17 cellular contexts compared by ENCODE assay signal in the genomic region with DNA sequence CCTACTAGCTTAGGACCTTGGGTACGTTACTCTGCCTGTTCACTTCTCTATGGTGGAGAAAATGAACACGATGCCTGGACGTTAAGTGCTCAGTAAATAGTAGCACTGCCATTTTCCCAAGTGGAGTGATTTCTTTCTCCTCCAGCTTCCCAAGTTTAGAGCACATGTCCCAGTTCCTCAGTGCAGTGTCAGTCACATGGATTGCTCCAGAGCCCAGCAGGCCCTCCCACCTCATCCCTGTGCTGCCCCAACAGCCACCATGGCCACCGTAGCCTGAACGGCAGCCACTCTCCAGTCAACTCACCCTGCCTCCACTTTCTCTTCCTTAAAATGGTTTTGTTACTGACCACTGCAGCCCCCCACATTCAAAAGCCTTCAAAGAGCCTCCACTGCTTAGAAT. TPM values are rescaled to one million over a fixed set of nuclear protein-coding genes. Genes with fewer than 3 reads are reported as not detected.
DNase-seq lines count a peak whose midpoint lies in the region; ATAC-seq and TF ChIP-seq lines count a peak whose summit lies in the region.
"Had no signal": no experiment of that assay in that cellular context is flagged by ENCODE, and none has a peak within 500 bp of the region (broad histone marks: within the 10 kb centered on the region; RNA-seq: fewer than 3 reads in every experiment).

No MANE protein-coding gene starts in this region.

- CTCF ChIA-PET in PC-9 (lab: Charles Lee) = no interaction called here

- peak; percentile 5; the same call in 1 of the 3 replicates for ATAC-seq in DND-41 (ENCODE audit: insufficient read depth, low read depth)
- ATAC-seq: left cardiac atrium had no signal

- no TSS peak for BruUV-seq in PC-9 (replicated peaks; lab: Mats Ljungman, UMichigan)

- intact Hi-C loops in sigmoid colon (cut with DNase I) = no loop called here
- intact Hi-C loops in PC-9 (cut with micrococcal nuclease; ENCODE audit: unreplicated experiment) = loop anchor here (10.0 kb wide), 1 partner anchor 267 kb away; the partner anchor contains the start of genes C1orf232 and ZNF593

- H2AFZ ChIP-seq in DND-41 (ENCODE audit: low read depth, low read length) (no peak overlapping the region), OCI-LY1 (ENCODE audit: low read length) (no peak overlapping the region), PC-9 (no peak overlapping the region)

- peaks cover 64% of the 10 kb centered on the region for H4K20me1 ChIP-seq in DND-41 (ENCODE audit: insufficient read depth, low read length)
- no peaks in the 10 kb centered on the region for H4K20me1 ChIP-seq in OCI-LY1 (ENCODE audit: insufficient read depth, low read length)
- H4K20me1 ChIP-seq in PC-9 (ENCODE audit: insufficient read depth) = no peaks in the 10 kb centered on the region

- H3K9me3 ChIP-seq in DND-41 (ENCODE audit: insufficient read depth, low read length, severe bottlenecking) = no peaks in the 10 kb centered on the region
- no peaks in the 10 kb centered on the region for H3K9me3 ChIP-seq in OCI-LY1 (ENCODE audit: low read length)
- no peaks in the 10 kb centered on the region for H3K9me3 ChIP-seq in ectodermal cell (ENCODE audit: control insufficient read depth, low read length)
- H3K9me3 ChIP-seq in sigmoid colon = no peaks in the 10 kb centered on the region
- H3K9me3 ChIP-seq in PC-9 (ENCODE audit: insufficient read depth, low read depth) = no peaks in the 10 kb centered on the region
- H3K9me3 ChIP-seq: right atrium auricular region, SJCRH30, thoracic aorta had no signal

- no peaks in the 10 kb centered on the region for H3K27me3 ChIP-seq in DND-41 (ENCODE audit: insufficient read depth, low read length, poor library complexity)
- H3K27me3 ChIP-seq in OCI-LY1 (ENCODE audit: insufficient read depth, low read length) = no peaks in the 10 kb centered on the region
- H3K27me3 ChIP-seq in ectodermal cell (ENCODE audit: control insufficient read depth, insufficient read depth, low read length, poor library complexity, severe bottlenecking) = no peaks in the 10 kb centered on the region
- H3K27me3 ChIP-seq in sigmoid colon = no peaks in the 10 kb centered on the region
- no peaks in the 10 kb centered on the region for H3K27me3 ChIP-seq in PC-9 (ENCODE audit: insufficient read depth, low read depth)
- H3K27me3 ChIP-seq: right atrium auricular region, SJCRH30 had no signal

- peaks cover 92% of the 10 kb centered on the region for H3K36me3 ChIP-seq in DND-41 (ENCODE audit: insufficient read depth, low read length)
- peaks cover 77% of the 10 kb centered on the region for H3K36me3 ChIP-seq in OCI-LY1 (ENCODE audit: insufficient read depth, low read length)
- H3K36me3 ChIP-seq in ectodermal cell (ENCODE audit: control insufficient read depth, insufficient read depth, low read length) = peaks cover 53% of the 10 kb centered on the region
- peaks cover 0 to 46% (median 9%) of the 10 kb centered on the region in 4 donors for H3K36me3 ChIP-seq in sigmoid colon
- no peaks in the 10 kb centered on the region; the same call in 1 of the 2 replicates for H3K36me3 ChIP-seq in PC-9 (ENCODE audit: low read depth)
- H3K36me3 ChIP-seq: right atrium auricular region, thoracic aorta had no signal

- no peak overlapping the region for H3K4me3 ChIP-seq in DND-41 (ENCODE audit: low read depth in 1 of 2, low read length in 2 of 2)
- no peak overlapping the region for H3K4me3 ChIP-seq in OCI-LY1 (ENCODE audit: low read depth, low read length, poor library complexity, severe bottlenecking)
- no peak overlapping the region for H3K4me3 ChIP-seq in ectodermal cell (ENCODE audit: insufficient read depth, low read depth, low read length)
- no peak overlapping the region for H3K4me3 ChIP-seq in sigmoid colon
- H3K4me3 ChIP-seq in PC-9 = no peak overlapping the region
- H3K4me3 ChIP-seq: right atrium auricular region, SJCRH30, thoracic aorta had no signal

- TF ChIP-seq CTCF in DND-41 (IDR thresholded peaks at IDR 0.05; ENCODE audit: borderline replicate concordance, extremely low read depth, low read length, poor library complexity, severe bottlenecking) = no peak
- no peak for TF ChIP-seq CTCF in OCI-LY1 (IDR thresholded peaks at IDR 0.05; ENCODE audit: low read length)
- TF ChIP-seq CTCF in sigmoid colon (IDR thresholded peaks at IDR 0.05) = no peak
- no peak for TF ChIP-seq CTCF in PC-9 (conservative IDR thresholded peaks at IDR 0.05)

- DNase-seq in DND-41 = no peak
- peak; percentile 35 for DNase-seq in sigmoid colon
- no peak for DNase-seq in iPS-NIHi7 (ENCODE audit: extremely low spot score)
- DNase-seq in RKO (ENCODE audit: low spot score) = no peak
- no peak for DNase-seq in PC-9
- DNase-seq: EL; left cardiac atrium; NCI-H1105; NCI-H524 treated with DMSO at 0.1 percent for 48 hours; OCI-M1; stimulated activated CD4-positive, alpha-beta T cell treated with anti-CD3 and anti-CD28 coated beads, Interleukin-15, amount 100 ng/mL, for 24 hours; T-helper 9 cell had no signal

- peaks cover 8% of the 10 kb centered on the region; the same call in 1 of the 2 replicates for H3F3A ChIP-seq in OCI-LY1 (ENCODE audit: insufficient read depth, low read length)
- H3F3A ChIP-seq in PC-9 (ENCODE audit: insufficient read depth, low read depth) = peaks cover 17% of the 10 kb centered on the region

- H3K9me2 ChIP-seq in OCI-LY1 (ENCODE audit: low read depth, low read length) = no peaks in the 10 kb centered on the region
- no peaks in the 10 kb centered on the region for H3K9me2 ChIP-seq in PC-9 (ENCODE audit: insufficient read depth)

- H3K4me2 ChIP-seq in DND-41 (ENCODE audit: insufficient read depth, low read length) = no peak overlapping the region
- H3K4me2 ChIP-seq in OCI-LY1 (ENCODE audit: low read length) = no peak overlapping the region
- no peak overlapping the region for H3K4me2 ChIP-seq in PC-9

- no peak for TF ChIP-seq EP300 in sigmoid colon (IDR thresholded peaks at IDR 0.05)

- TF ChIP-seq POLR2A in sigmoid colon (IDR thresholded peaks at IDR 0.05) = no peak

- no peak overlapping the region for H3K9ac ChIP-seq in DND-41 (ENCODE audit: low read depth, low read length)
- no peak overlapping the region for H3K9ac ChIP-seq in OCI-LY1 (ENCODE audit: low read length)

- peaks cover 68% of the 10 kb centered on the region for H3K79me2 ChIP-seq in DND-41 (ENCODE audit: insufficient read depth, low read length)
- H3K79me2 ChIP-seq in OCI-LY1 (ENCODE audit: insufficient read depth, low read length) = peaks cover 8% of the 10 kb centered on the region
- 0 out of 2 replicates have a peak, but pooled peaks cover 5% of the 10 kb centered on the region for H3K79me2 ChIP-seq in PC-9 (ENCODE audit: low read depth)

- WGBS in ectodermal cell, 2 experiments = 91% methylated on average over 5 of the region's 5 CpGs
- WGBS in sigmoid colon, 2 donors = 88 to 90% methylated on average over 5 of the region's 5 CpGs

- H3K27ac ChIP-seq in DND-41 (ENCODE audit: low read length) = no peak overlapping the region
- peak overlapping the region; percentile 9 for H3K27ac ChIP-seq in OCI-LY1 (ENCODE audit: low read depth, low read length, poor library complexity, severe bottlenecking)
- H3K27ac ChIP-seq in ectodermal cell (ENCODE audit: insufficient read depth, low read depth, low read length, poor library complexity, severe bottlenecking) = peak overlapping the region; percentile 2
- no peak overlapping the region for H3K27ac ChIP-seq in sigmoid colon
- H3K27ac ChIP-seq in PC-9 = no peak overlapping the region
- H3K27ac ChIP-seq: right atrium auricular region, SJCRH30, thoracic aorta had no signal

- POLR2A ChIA-PET in PC-9 (lab: Charles Lee; ENCODE audit: unreplicated experiment) = interaction anchor here (0.6 to 0.8 kb wide), 5 partner anchors 23 to 268 kb away, joined by 3 to 12 read pairs (median 4); no protein-coding TSS in a partner anchor

- H3K4me1 ChIP-seq in DND-41 (ENCODE audit: insufficient read depth, low read length) = peaks cover 29% of the 10 kb centered on the region
- H3K4me1 ChIP-seq in OCI-LY1 (ENCODE audit: insufficient read depth, low read length, severe bottlenecking) = peaks cover 10% of the 10 kb centered on the region
- H3K4me1 ChIP-seq in ectodermal cell (ENCODE audit: control insufficient read depth, insufficient read depth, low read length) = peaks cover 42% of the 10 kb centered on the region
- peaks cover 0 to 21% (median 15%) of the 10 kb centered on the region in 4 donors for H3K4me1 ChIP-seq in sigmoid colon
- H3K4me1 ChIP-seq in PC-9 (replicated peaks; ENCODE audit: insufficient read depth) = peaks cover 13% of the 10 kb centered on the region

RNA-seq across cellular contexts. Expression of gene STMN1, which starts 8.5 kb away (rescaled TPM):
- polyA plus RNA-seq in ectodermal cell (2013, experiment 1 of 4) = 892 TPM
- 876 TPM for polyA plus RNA-seq in ectodermal cell (2013, experiment 2 of 4)
- polyA plus RNA-seq in ectodermal cell (2013, experiment 3 of 4) = 881 TPM
- 1,000 TPM for polyA plus RNA-seq in ectodermal cell (2013, experiment 4 of 4)
- total RNA-seq in sigmoid colon (10 to 100 TPM; 30.7 to 37.5 (median 36.3) TPM), PC-9 (2021) (302 and 349 TPM in 2 replicates)
- polyA plus RNA-seq in sigmoid colon = 100 to 1,000 TPM in 1 of 3 donors, 10 to 100 TPM in 2; 61.3 to 175 (median 97.1) TPM

RNA-seq across cellular contexts. Expression of gene PAQR7, which starts 22.2 kb away (rescaled TPM):
- 9.5 TPM for polyA plus RNA-seq in ectodermal cell (2013, experiment 1 of 4)
- polyA plus RNA-seq in ectodermal cell (2013, experiment 2 of 4) = 9.3 TPM
- polyA plus RNA-seq in ectodermal cell (2013, experiment 3 of 4) = 6.2 TPM
- polyA plus RNA-seq in ectodermal cell (2013, experiment 4 of 4) = 6.9 TPM
- total RNA-seq in sigmoid colon (1 to 10 TPM; 4.3 to 9.4 (median 6.4) TPM), PC-9 (2021) (30.2 and 34.0 TPM in 2 replicates)
- polyA plus RNA-seq in sigmoid colon = 1 to 10 TPM in 2 of 3 donors, under 1 TPM in 1; 0.92 to 3.0 (median 1.2) TPM

RNA-seq across cellular contexts. Expression of gene AUNIP, which starts 38.5 kb away (rescaled TPM):
- polyA plus RNA-seq in ectodermal cell (2013, experiment 1 of 4) = 14.9 TPM
- 15.2 TPM for polyA plus RNA-seq in ectodermal cell (2013, experiment 2 of 4)
- polyA plus RNA-seq in ectodermal cell (2013, experiment 3 of 4) = 13.6 TPM
- 11.6 TPM for polyA plus RNA-seq in ectodermal cell (2013, experiment 4 of 4)
- total RNA-seq in sigmoid colon (not detected), PC-9 (2021) (11.0 and 11.3 TPM in 2 replicates)
- 1 to 10 TPM in 1 of 3 donors, under 1 TPM in 1, not detected in 1; 0.46 to 1.9 TPM for polyA plus RNA-seq in sigmoid colon
- total RNA-seq: right atrium auricular region, thoracic aorta had no signal

Comparison
In these comparisons a context has a peak if more than half of its experiments do, and no peak if none do; other contexts are left out.
1. H3K27ac ChIP-seq: peak in OCI-LY1 (single experiment) and ectodermal cell (single experiment); none in DND-41 (single experiment), sigmoid colon (0 of 4) and PC-9 (single experiment).
2. RNA of gene AUNIP, which starts 38.5 kb away (total RNA-seq): 11.0 to 11.3 TPM in PC-9; not detected in sigmoid colon; every median in the first group is over 10 times any median in the second.